8 cellular contexts compared by ENCODE assay signal in genomic region chr9:96565684-96566360, GRCh38. TPM values are rescaled to one million over a fixed set of nuclear protein-coding genes. Genes with fewer than 3 reads are reported as not detected.
DNase-seq lines count a peak whose midpoint lies in the region; ATAC-seq and TF ChIP-seq lines count a peak whose summit lies in the region.

No MANE protein-coding gene starts in this region.

- H3K27ac Mint-ChIP-seq in activated naive CD8-positive, alpha-beta T cell treated with anti-CD3 and anti-CD28 coated beads, Interleukin-2, amount 50 U/mL, for 24 hours, result peak overlapping the region; percentile 88
- peak overlapping the region; percentile 89 for H3K27ac Mint-ChIP-seq in stimulated activated naive B cell treated with anti-CD40 and anti-IgM and Interleukin-4, amounts not matched to agents 10 μg/mL and 1 μg/mL and 100 μg/mL, for 72 hours

- no peak for DNase-seq in HCT116 (ENCODE audit: low read depth, low spot score)
- DNase-seq in activated naive CD8-positive, alpha-beta T cell treated with anti-CD3 and anti-CD28 coated beads, Interleukin-2, amount 50 U/mL, for 24 hours, result no peak
- DNase-seq in stimulated activated naive B cell treated with anti-CD40 and anti-IgM and Interleukin-4, amounts not matched to agents 10 μg/mL and 1 μg/mL and 100 μg/mL, for 72 hours, result no peak
- DNase-seq in mucosa of gallbladder (ENCODE audit: low spot score), result no peak
- DNase-seq in T-helper 9 cell, result no peak
- no peak for DNase-seq in NCI-H82 (lab: John Stamatoyannopoulos, UW)

- H3K9ac ChIP-seq in HCT116 (ENCODE audit: low read length), result peak overlapping the region; percentile 21; the same call in 1 of the 2 replicates
- no peak overlapping the region for H3K9ac ChIP-seq in iPS-20b (ENCODE audit: low read depth, low read length)

- H3K4me3 Mint-ChIP-seq in activated naive CD8-positive, alpha-beta T cell treated with anti-CD3 and anti-CD28 coated beads, Interleukin-2, amount 50 U/mL, for 24 hours, result peak overlapping the region; percentile 75
- H3K4me3 Mint-ChIP-seq in stimulated activated naive B cell treated with anti-CD40 and anti-IgM and Interleukin-4, amounts not matched to agents 10 μg/mL and 1 μg/mL and 100 μg/mL, for 72 hours, result peak overlapping the region; percentile 88 to 92

- H3K4me3 ChIP-seq in HCT116 (replicated peaks in 1 of 2; ENCODE audit: low read depth in 1 of 2, low read length in 2 of 2) (peak overlapping the region; percentile 49 to 65), iPS-20b (ENCODE audit: low read length) (peak overlapping the region; percentile 70)

- H4K20me1 ChIP-seq in HCT116 (ENCODE audit: insufficient read depth), result peaks cover 14% of the 10 kb centered on the region; the same call in 1 of the 2 replicates

- peaks cover 15% of the 10 kb centered on the region for H3K27me3 Mint-ChIP-seq in activated naive CD8-positive, alpha-beta T cell treated with anti-CD3 and anti-CD28 coated beads, Interleukin-2, amount 50 U/mL, for 24 hours
- H3K27me3 Mint-ChIP-seq in stimulated activated naive B cell treated with anti-CD40 and anti-IgM and Interleukin-4, amounts not matched to agents 10 μg/mL and 1 μg/mL and 100 μg/mL, for 72 hours, result peaks cover 5% of the 10 kb centered on the region in 2 donors

- H3K4me1 ChIP-seq in HCT116 (ENCODE audit: control insufficient read depth in 1 of 2, insufficient read depth in 2 of 2, low read length in 2 of 2), result peaks cover 21 to 27% of the 10 kb centered on the region in 2 experiments
- H3K4me1 ChIP-seq in iPS-20b (ENCODE audit: insufficient read depth, low read length), result peaks cover 7% of the 10 kb centered on the region; the same call in 1 of the 2 replicates

- no peaks in the 10 kb centered on the region for H3K9me2 ChIP-seq in HCT116 (ENCODE audit: insufficient read depth)

- H3K27me3 ChIP-seq in HCT116 (ENCODE audit: insufficient read depth, low read length) (0 out of 2 replicates have a peak, but pooled peaks cover 10% of the 10 kb centered on the region), iPS-20b (ENCODE audit: insufficient read depth, low read length) (peaks cover 3% of the 10 kb centered on the region; the same call in 1 of the 2 replicates)

- H3K9me3 ChIP-seq in HCT116 (ENCODE audit: control insufficient read depth in 1 of 2, insufficient read depth in 1 of 2, low read depth in 1 of 2, low read length in 2 of 2) (no peaks in the 10 kb centered on the region), iPS-20b (ENCODE audit: insufficient read depth, low read depth, low read length) (no peaks in the 10 kb centered on the region)

- CTCF ChIA-PET in HCT116 (lab: Charles Lee), result interaction anchor here (0.6 to 1.0 kb wide), 3 partner anchors 9 to 57 kb away, joined by 3 read pairs; no protein-coding TSS in a partner anchor

- intact Hi-C loops in HCT116 (cut with micrococcal nuclease), result no loop called here

- H3K79me2 ChIP-seq in HCT116 (ENCODE audit: insufficient read depth, low read length), result no peaks in the 10 kb centered on the region

- no peak for TF ChIP-seq RAD21 in HCT116 (IDR thresholded peaks at IDR 0.05; ENCODE audit: low read depth)

- RAD21 ChIA-PET in HCT116 (lab: Charles Lee; ENCODE audit: low non-redundant PET in 1 of 2, low total read pairs in 2 of 2, uncharacterized antibody in 2 of 2, unreplicated experiment in 2 of 2), result no interaction called here

- no peak for TF ChIP-seq CTCF in HCT116 (IDR thresholded peaks at IDR 0.05 in 2 of 3, conservative IDR thresholded peaks at IDR 0.05 in 1 of 3; ENCODE audit: borderline replicate concordance in 1 of 3, insufficient read depth in 1 of 3, low read depth in 2 of 3, low read length in 2 of 3)

- ATAC-seq in HCT116 (0 out of 2 replicates have a peak, but pooled peaks have one; percentile 18), HG02970 (IDR thresholded peaks at IDR 0.05; ENCODE audit: low FRiP score, unreplicated experiment) (no peak)
- no peak for ATAC-seq in activated naive CD8-positive, alpha-beta T cell treated with anti-CD3 and anti-CD28 coated beads, Interleukin-2, amount 50 U/mL, for 24 hours
- ATAC-seq in stimulated activated naive B cell treated with anti-CD40 and anti-IgM and Interleukin-4, amounts not matched to agents 10 μg/mL and 1 μg/mL and 100 μg/mL, for 72 hours (replicated peaks), result no peak

- H3K36me3 Mint-ChIP-seq in activated naive CD8-positive, alpha-beta T cell treated with anti-CD3 and anti-CD28 coated beads, Interleukin-2, amount 50 U/mL, for 24 hours (ENCODE audit: low read depth), result peaks cover 4% of the 10 kb centered on the region
- H3K36me3 Mint-ChIP-seq in stimulated activated naive B cell treated with anti-CD40 and anti-IgM and Interleukin-4, amounts not matched to agents 10 μg/mL and 1 μg/mL and 100 μg/mL, for 72 hours, result no peaks in the 10 kb centered on the region

- H3K36me3 ChIP-seq in HCT116 (ENCODE audit: control insufficient read depth in 1 of 2, insufficient read depth in 2 of 2, low read length in 2 of 2) (no peaks in the 10 kb centered on the region), iPS-20b (ENCODE audit: insufficient read depth, low read depth, low read length) (0 out of 2 replicates have a peak, but pooled peaks cover 3% of the 10 kb centered on the region)

- H2AFZ ChIP-seq in HCT116 (ENCODE audit: low read depth, low read length, poor library complexity, severe bottlenecking), result no peak overlapping the region

- no peaks in the 10 kb centered on the region for H3K9me3 Mint-ChIP-seq in activated naive CD8-positive, alpha-beta T cell treated with anti-CD3 and anti-CD28 coated beads, Interleukin-2, amount 50 U/mL, for 24 hours
- H3K9me3 Mint-ChIP-seq in stimulated activated naive B cell treated with anti-CD40 and anti-IgM and Interleukin-4, amounts not matched to agents 10 μg/mL and 1 μg/mL and 100 μg/mL, for 72 hours, result no peaks in the 10 kb centered on the region

- no TSS peak for BruUV-seq in HCT116 (replicated peaks; lab: Mats Ljungman, UMichigan)

- H3K4me2 ChIP-seq in HCT116 (ENCODE audit: low read length), result peak overlapping the region; percentile 96

- no peak for TF ChIP-seq POLR2A in HCT116 (IDR thresholded peaks at IDR 0.05; ENCODE audit: borderline replicate concordance, extremely low read depth, insufficient read depth, insufficient read length)

- peaks cover 32% of the 10 kb centered on the region for H3K4me1 Mint-ChIP-seq in activated naive CD8-positive, alpha-beta T cell treated with anti-CD3 and anti-CD28 coated beads, Interleukin-2, amount 50 U/mL, for 24 hours
- H3K4me1 Mint-ChIP-seq in stimulated activated naive B cell treated with anti-CD40 and anti-IgM and Interleukin-4, amounts not matched to agents 10 μg/mL and 1 μg/mL and 100 μg/mL, for 72 hours, result peaks cover 7 to 18% of the 10 kb centered on the region in 2 donors

- H3K27ac ChIP-seq in HCT116 (ENCODE audit: low read depth, low read length), result 0 out of 2 replicates have a peak overlapping the region, but pooled peaks have one; percentile 61
- H3K27ac ChIP-seq in iPS-20b (ENCODE audit: low read length), result no peak overlapping the region

- POLR2A ChIA-PET in HCT116 (lab: Charles Lee), result no interaction called here

TF ChIP-seq in HCT116, 20 proteins besides CTCF, POLR2A, EP300 and RAD21:
- TF ChIP-seq JUND (IDR thresholded peaks at IDR 0.05) (no peak), FOSL1 (IDR thresholded peaks at IDR 0.05; ENCODE audit: low read depth) (no peak), EGR1 (IDR thresholded peaks at IDR 0.05; ENCODE audit: low read depth) (no peak), CEBPB (IDR thresholded peaks at IDR 0.05; ENCODE audit: low read depth) (0 out of 2 replicates have a peak, but pooled peaks have one; percentile 50), ZBTB33 (IDR thresholded peaks at IDR 0.05; ENCODE audit: extremely low read depth, insufficient replicate concordance, low read length) (no peak), SRF (IDR thresholded peaks at IDR 0.05; ENCODE audit: low read depth) (peak; percentile 32; the same call in 1 of the 2 replicates), EZH2phosphoT487 (IDR thresholded peaks at IDR 0.05; ENCODE audit: borderline replicate concordance) (no peak)

RNA-seq across cellular contexts. Expression of gene CDC14B, which starts 53.8 kb away (rescaled TPM):
- 21.6 TPM for total RNA-seq in HCT116 (2021; ENCODE audit: unreplicated experiment)
- 6.5 and 8.8 TPM in 2 replicates for polyA plus RNA-seq in HCT116 (2012)
- total RNA-seq in mucosa of gallbladder, result 24.7 TPM
